Comparison of ENCODE assay signal across 8 cellular contexts in the genomic region with DNA sequence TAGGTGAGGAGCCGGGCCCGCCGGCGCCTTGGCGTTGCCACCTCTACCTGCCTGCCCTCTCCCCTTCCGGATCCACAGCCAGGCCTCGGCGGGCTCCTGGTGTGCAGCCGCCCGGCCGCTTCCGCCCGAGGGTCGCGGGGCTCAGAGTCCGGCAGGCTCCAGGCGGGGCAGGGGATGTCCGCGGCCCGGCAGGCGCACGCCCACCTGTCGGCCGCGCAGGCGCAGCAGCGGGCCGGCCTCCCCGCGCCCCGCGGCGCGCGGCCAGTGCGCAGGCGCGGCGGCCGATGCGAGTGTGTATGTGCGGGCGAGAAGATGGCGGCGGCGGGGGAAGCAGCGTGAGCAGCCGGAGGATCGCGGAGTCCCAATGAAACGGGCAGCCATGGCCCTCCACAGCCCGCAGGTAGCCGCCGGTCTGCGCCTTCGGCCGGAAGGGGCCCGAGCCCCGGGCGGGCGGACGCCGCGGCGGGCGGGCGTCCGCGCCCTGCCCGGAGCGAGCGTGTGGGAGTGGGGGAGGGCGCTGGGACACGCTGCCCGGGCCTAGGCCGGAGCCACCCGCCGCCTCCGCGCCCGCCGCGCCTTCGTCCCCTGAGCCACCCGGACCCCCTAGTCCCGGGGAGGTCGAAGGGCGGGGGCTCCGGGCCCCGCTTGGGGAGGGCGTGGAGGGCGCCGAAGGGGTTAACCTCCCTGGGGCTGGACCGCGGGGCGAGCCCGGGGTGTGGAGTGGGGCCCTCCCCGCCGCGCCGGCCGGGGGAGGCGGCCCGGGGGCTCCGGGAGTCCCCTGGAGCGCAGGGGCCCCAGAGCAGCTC. TPM values are rescaled to one million over a fixed set of nuclear protein-coding genes. Genes with fewer than 3 reads are reported as not detected.
DNase-seq lines count a peak whose midpoint lies in the region; ATAC-seq and TF ChIP-seq lines count a peak whose summit lies in the region.

A gene with protein sequence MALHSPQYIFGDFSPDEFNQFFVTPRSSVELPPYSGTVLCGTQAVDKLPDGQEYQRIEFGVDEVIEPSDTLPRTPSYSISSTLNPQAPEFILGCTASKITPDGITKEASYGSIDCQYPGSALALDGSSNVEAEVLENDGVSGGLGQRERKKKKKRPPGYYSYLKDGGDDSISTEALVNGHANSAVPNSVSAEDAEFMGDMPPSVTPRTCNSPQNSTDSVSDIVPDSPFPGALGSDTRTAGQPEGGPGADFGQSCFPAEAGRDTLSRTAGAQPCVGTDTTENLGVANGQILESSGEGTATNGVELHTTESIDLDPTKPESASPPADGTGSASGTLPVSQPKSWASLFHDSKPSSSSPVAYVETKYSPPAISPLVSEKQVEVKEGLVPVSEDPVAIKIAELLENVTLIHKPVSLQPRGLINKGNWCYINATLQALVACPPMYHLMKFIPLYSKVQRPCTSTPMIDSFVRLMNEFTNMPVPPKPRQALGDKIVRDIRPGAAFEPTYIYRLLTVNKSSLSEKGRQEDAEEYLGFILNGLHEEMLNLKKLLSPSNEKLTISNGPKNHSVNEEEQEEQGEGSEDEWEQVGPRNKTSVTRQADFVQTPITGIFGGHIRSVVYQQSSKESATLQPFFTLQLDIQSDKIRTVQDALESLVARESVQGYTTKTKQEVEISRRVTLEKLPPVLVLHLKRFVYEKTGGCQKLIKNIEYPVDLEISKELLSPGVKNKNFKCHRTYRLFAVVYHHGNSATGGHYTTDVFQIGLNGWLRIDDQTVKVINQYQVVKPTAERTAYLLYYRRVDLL (plus strand): TSS at position 289 of the 806 bp plus-strand sequence. CDS start 91 bp downstream, at position 380.

- peaks cover 6% of the 10 kb centered on the region for H3K4me1 ChIP-seq in IMR-90 (ENCODE audit: control insufficient read depth, insufficient read depth, low read length)

- H3K4me3 ChIP-seq in IMR-90 (ENCODE audit: insufficient read depth, low read depth, low read length), result peak within 1 kb of the TSS; percentile 92

- no TSS peak for BruUV-seq in IMR-90 (replicated peaks; lab: Mats Ljungman, UMichigan)

- H3K4me2 ChIP-seq in IMR-90 (ENCODE audit: low read depth, low read length), result peak within 1 kb of the TSS; percentile 93

- H3K9me3 ChIP-seq in IMR-90 (ENCODE audit: control insufficient read depth, insufficient read depth, low read length), result no peaks in the 10 kb centered on the region

- peaks cover 2 to 31% of the 10 kb centered on the region in 2 experiments; a peak in 2 of 4 replicates for H3K79me1 ChIP-seq in IMR-90 (ENCODE audit: low read depth in 1 of 2, low read length in 2 of 2)

- H4K20me1 ChIP-seq in IMR-90 (ENCODE audit: insufficient read depth, low read length), result peaks cover 45% of the 10 kb centered on the region

- no peaks in the 10 kb centered on the region for H3K36me3 ChIP-seq in IMR-90 (ENCODE audit: control insufficient read depth, insufficient read depth, low read length)

- POLR2A ChIA-PET in IMR-90 (lab: Charles Lee; ENCODE audit: unreplicated experiment), result no interaction called here

- H3K9me1 ChIP-seq in IMR-90 (ENCODE audit: insufficient read depth, low read length), result peaks cover 12% of the 10 kb centered on the region

- H3K23ac ChIP-seq in IMR-90 (ENCODE audit: low read depth, low read length), result peak within 1 kb of the TSS; percentile 90

- CTCF ChIA-PET in IMR-90 (lab: Yijun Ruan, JAX), result interaction anchor here (1.1 to 1.5 kb wide), 2 partner anchors 12 to 26 kb away, joined by 4 to 7 read pairs; no protein-coding TSS in a partner anchor

- intact Hi-C loops in IMR-90 (cut with micrococcal nuclease), result no loop called here
- intact Hi-C loops in activated T-helper 1 cell treated with anti-CD3 and anti-CD28 coated beads, Interleukin-12 subunit alpha, Interleukin-12 subunit beta, Interleukin-2, Interleukin-4 antibody, amounts not matched to agents 30 ng/mL and 10 ng/mL and 1 ng/mL, durations not matched to agents 14 hours and 24 hours and 36 hours (cut with micrococcal nuclease), result loop anchor here (1.0 to 5.0 kb wide), 6 partner anchors 24 to 194 kb away; a partner anchor contains a TSS
- intact Hi-C loops in natural killer cell (cut with micrococcal nuclease), result loop anchor here (1.0 kb wide), 1 partner anchor 30 kb away; no protein-coding TSS in a partner anchor

- no peak within 1 kb of the TSS for H3K18ac ChIP-seq in IMR-90 (ENCODE audit: low read depth, low read length)

- H2AK5ac ChIP-seq in IMR-90 (ENCODE audit: low read depth, low read length), result peak within 1 kb of the TSS; percentile 29

- peak within 1 kb of the TSS; percentile 97 for H2AFZ ChIP-seq in IMR-90 (replicated peaks; ENCODE audit: low read length, poor library complexity)

- WGBS in IMR-90 (ENCODE audit: extremely low coverage in 2 of 2, insufficient read length in 1 of 2), 2 experiments, result 0% methylated on average over 48 of the region's 106 CpGs; no CpG with 5 or more reads in 1 of the 2 experiments

- in situ Hi-C loops in IMR-90 (cut with MboI; ENCODE audit: low sequenced_read_pairs), result loop anchor here (25.0 kb wide), 1 partner anchor 413 kb away; a partner anchor contains a TSS

- H2BK5ac ChIP-seq in IMR-90 (ENCODE audit: low read depth, low read length, poor library complexity, severe bottlenecking), result peak within 1 kb of the TSS; percentile 96

- peak within 1 kb of the TSS; percentile 94 for H2AK9ac ChIP-seq in IMR-90 (replicated peaks; ENCODE audit: low read depth, low read length, poor library complexity)

- H3K27ac ChIP-seq in IMR-90 (ENCODE audit: insufficient read depth, low read length), result peak within 1 kb of the TSS; percentile 63

- TF ChIP-seq CTCF in IMR-90 (conservative IDR thresholded peaks at IDR 0.05; ENCODE audit: low read depth, low read length) (no peak), natural killer cell (IDR thresholded peaks at IDR 0.05) (no peak)

- peak within 1 kb of the TSS; percentile 68 for H3K56ac ChIP-seq in IMR-90 (ENCODE audit: extremely low read depth, insufficient read depth, low read length)

- H3K9ac ChIP-seq in IMR-90 (ENCODE audit: low read depth, low read length), result peak within 1 kb of the TSS; percentile 98

- dilution Hi-C loops in IMR-90 (cut with HindIII; ENCODE audit: low sequenced_read_pairs, unreplicated experiment), result no loop called here

- peaks cover 38% of the 10 kb centered on the region for H3K4me1 Mint-ChIP-seq in activated T-helper 1 cell treated with anti-CD3 and anti-CD28 coated beads, Interleukin-12 subunit alpha, Interleukin-12 subunit beta, Interleukin-2, Interleukin-4 antibody, amounts not matched to agents 30 ng/mL and 10 ng/mL and 1 ng/mL, durations not matched to agents 14 hours and 24 hours and 36 hours (ENCODE audit: low read depth)
- peaks cover 22 to 27% of the 10 kb centered on the region in 2 donors for H3K4me1 Mint-ChIP-seq in natural killer cell

- no peak within 1 kb of the TSS for H2BK120ac ChIP-seq in IMR-90 (ENCODE audit: low read depth, low read length)

- no peak within 1 kb of the TSS for H2BK15ac ChIP-seq in IMR-90 (ENCODE audit: low read depth, low read length)

- ATAC-seq in GM21447 (IDR thresholded peaks at IDR 0.05; ENCODE audit: unreplicated experiment) (peak; percentile 62), IMR-90 (ENCODE audit: low read depth) (peak; percentile 93), natural killer cell (peak; percentile 86 to 90 (median 87))

- no peaks in the 10 kb centered on the region for H3K9me3 Mint-ChIP-seq in activated T-helper 1 cell treated with anti-CD3 and anti-CD28 coated beads, Interleukin-12 subunit alpha, Interleukin-12 subunit beta, Interleukin-2, Interleukin-4 antibody, amounts not matched to agents 30 ng/mL and 10 ng/mL and 1 ng/mL, durations not matched to agents 14 hours and 24 hours and 36 hours
- no peaks in the 10 kb centered on the region for H3K9me3 Mint-ChIP-seq in natural killer cell

- H4K91ac ChIP-seq in IMR-90 (ENCODE audit: insufficient read depth, low read depth, low read length), result peak within 1 kb of the TSS; percentile 32; the same call in 1 of the 2 replicates

- peak within 1 kb of the TSS; percentile 74 for H3K14ac ChIP-seq in IMR-90 (replicated peaks; ENCODE audit: low read depth, low read length)

- H3K4ac ChIP-seq in IMR-90 (ENCODE audit: low read depth, low read length), result peak within 1 kb of the TSS; percentile 66

- peak within 1 kb of the TSS; percentile 96 for H3K27ac Mint-ChIP-seq in activated T-helper 1 cell treated with anti-CD3 and anti-CD28 coated beads, Interleukin-12 subunit alpha, Interleukin-12 subunit beta, Interleukin-2, Interleukin-4 antibody, amounts not matched to agents 30 ng/mL and 10 ng/mL and 1 ng/mL, durations not matched to agents 14 hours and 24 hours and 36 hours
- peak within 1 kb of the TSS; percentile 88 to 92 for H3K27ac Mint-ChIP-seq in natural killer cell

- peak within 1 kb of the TSS; percentile 99 for H3K4me3 Mint-ChIP-seq in activated T-helper 1 cell treated with anti-CD3 and anti-CD28 coated beads, Interleukin-12 subunit alpha, Interleukin-12 subunit beta, Interleukin-2, Interleukin-4 antibody, amounts not matched to agents 30 ng/mL and 10 ng/mL and 1 ng/mL, durations not matched to agents 14 hours and 24 hours and 36 hours
- H3K4me3 Mint-ChIP-seq in natural killer cell, result peak within 1 kb of the TSS; percentile 97

- no peak for TF ChIP-seq RAD21 in IMR-90 (IDR thresholded peaks at IDR 0.05; ENCODE audit: low read length)

- DNase-seq in DMS 273 treated with DMSO at 0.1 percent for 48 hours (lab: John Stamatoyannopoulos, UW) (peak; percentile 24), IMR-90 (peak; percentile 68), RKO (ENCODE audit: low spot score) (peak; percentile 87), fibroblast of peridontal ligament (ENCODE audit: extremely low read depth) (peak; percentile 49), natural killer cell (peak; percentile 87)
- DNase-seq in activated T-helper 1 cell treated with anti-CD3 and anti-CD28 coated beads, Interleukin-12 subunit alpha, Interleukin-12 subunit beta, Interleukin-2, Interleukin-4 antibody, amounts not matched to agents 30 ng/mL and 10 ng/mL and 1 ng/mL, durations not matched to agents 14 hours and 24 hours and 36 hours (ENCODE audit: low spot score), result peak; percentile 84
- peak; percentile 74 to 87 (median 78) for DNase-seq in stimulated activated naive CD4-positive, alpha-beta T cell (lab: John Stamatoyannopoulos, UW)

- peaks cover 9% of the 10 kb centered on the region for H3K36me3 Mint-ChIP-seq in activated T-helper 1 cell treated with anti-CD3 and anti-CD28 coated beads, Interleukin-12 subunit alpha, Interleukin-12 subunit beta, Interleukin-2, Interleukin-4 antibody, amounts not matched to agents 30 ng/mL and 10 ng/mL and 1 ng/mL, durations not matched to agents 14 hours and 24 hours and 36 hours (ENCODE audit: low read depth)
- no peaks in the 10 kb centered on the region for H3K36me3 Mint-ChIP-seq in natural killer cell

- H4K5ac ChIP-seq in IMR-90 (ENCODE audit: low read depth, low read length), result peak within 1 kb of the TSS; percentile 89; the same call in 1 of the 2 replicates

- peak; percentile 77 for TF ChIP-seq POLR2A in IMR-90 (IDR thresholded peaks at IDR 0.05; ENCODE audit: low read depth, low read length)

- no peaks in the 10 kb centered on the region for H3K27me3 ChIP-seq in IMR-90 (ENCODE audit: control insufficient read depth, insufficient read depth, low read length)

- peaks cover 4% of the 10 kb centered on the region for H3K27me3 Mint-ChIP-seq in activated T-helper 1 cell treated with anti-CD3 and anti-CD28 coated beads, Interleukin-12 subunit alpha, Interleukin-12 subunit beta, Interleukin-2, Interleukin-4 antibody, amounts not matched to agents 30 ng/mL and 10 ng/mL and 1 ng/mL, durations not matched to agents 14 hours and 24 hours and 36 hours (ENCODE audit: insufficient read depth)
- no peaks in the 10 kb centered on the region for H3K27me3 Mint-ChIP-seq in natural killer cell (ENCODE audit: low read depth in 2 of 2)

- no peak within 1 kb of the TSS; the same call in 1 of the 2 replicates for H2BK20ac ChIP-seq in IMR-90 (ENCODE audit: low read depth, low read length)

- peak within 1 kb of the TSS; percentile 32 to 76; a peak in 2 of 4 replicates for H4K8ac ChIP-seq in IMR-90 (ENCODE audit: low read depth in 2 of 2, low read length in 2 of 2)

RNA-seq across cellular contexts. Expression of the gene that starts here (rescaled TPM):
- total RNA-seq in IMR-90 (2012; rRNA removed) (54.3 and 61.9 TPM in 2 replicates), natural killer cell (100 to 1,000 TPM in 2 of 3 donors, 10 to 100 TPM in 1; 78.4 to 103 (median 100) TPM)
- 79.0 and 85.5 TPM in 2 replicates for polyA plus RNA-seq in IMR-90 (2012; rRNA removed)
- polyA plus RNA-seq in IMR-90 (2012; cell fraction: cytosol; rRNA removed), result 33.5 and 44.0 TPM in 2 replicates
- polyA plus RNA-seq in IMR-90 (2012; cell fraction: nucleus; rRNA removed; ENCODE audit: low replicate concordance), result 67.7 and 84.6 TPM in 2 replicates
- total RNA-seq in activated T-helper 1 cell treated with anti-CD3 and anti-CD28 coated beads, Interleukin-12 subunit alpha, Interleukin-12 subunit beta, Interleukin-2, Interleukin-4 antibody, amounts not matched to agents 30 ng/mL and 10 ng/mL and 1 ng/mL, durations not matched to agents 14 hours and 24 hours and 36 hours, result 153 and 159 TPM in 2 replicates

Comparison
In these comparisons a context has a peak if more than half of its experiments do, and no peak if none do; other contexts are left out.
1. Peak in every context shown above with its lines: DNase-seq, ATAC-seq, H3K4me3 ChIP-seq and H3K27ac ChIP-seq.
2. DNase-seq: peak in every context shown above with its lines; median percentile 87 in RKO; 87 in natural killer cell; 84 in activated T-helper 1 cell treated with anti-CD3 and anti-CD28 coated beads, Interleukin-12 subunit alpha, Interleukin-12 subunit beta, Interleukin-2, Interleukin-4 antibody, amounts not matched to agents 30 ng/mL and 10 ng/mL and 1 ng/mL, durations not matched to agents 14 hours and 24 hours and 36 hours; 78 in stimulated activated naive CD4-positive, alpha-beta T cell; 68 in IMR-90; 49 in fibroblast of peridontal ligament; 24 in DMS 273 treated with DMSO at 0.1 percent for 48 hours.